In the genomic region with DNA sequence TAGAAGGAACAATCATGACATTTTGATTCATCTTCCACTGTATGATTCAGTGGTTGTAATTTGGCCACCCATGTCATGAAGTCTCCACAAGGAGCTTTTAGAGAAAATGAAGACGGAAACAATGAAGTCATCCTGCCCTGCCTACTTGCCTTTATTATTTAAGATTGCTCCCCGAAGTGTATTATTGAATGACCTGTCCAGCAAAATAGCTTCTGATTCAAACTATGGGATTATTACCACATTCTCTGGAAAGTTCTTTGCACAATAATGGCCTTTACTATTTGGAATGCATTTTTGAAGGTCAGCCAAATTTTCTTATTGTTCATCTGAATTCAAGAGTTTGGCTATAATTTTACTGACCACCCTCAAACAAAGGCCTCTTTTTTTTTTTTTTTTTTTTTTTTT, we compare ENCODE assay signal across 16 cellular contexts.
A peak's percentile ranks its signal among the peaks of the same experiment; 100 is the strongest.
DNase-seq lines count a peak whose midpoint lies in the region; ATAC-seq and TF ChIP-seq lines count a peak whose summit lies in the region.
"Had no signal": no experiment of that assay in that cellular context is flagged by ENCODE, and none has a peak within 500 bp of the region (broad histone marks: within the 10 kb centered on the region; RNA-seq: fewer than 3 reads in every experiment).

No MANE protein-coding gene starts in this region.

- H3K27ac Mint-ChIP-seq in brain = peak overlapping the region in 3 of 5 experiments; percentile 22 to 49 (median 44)
- H3K27ac Mint-ChIP-seq: activated CD8-positive, alpha-beta memory T cell treated with anti-CD3 and anti-CD28 coated beads, Interleukin-2, amount 10 ng/mL, durations not matched to agents 7 days and 5 days; naive thymus-derived CD4-positive, alpha-beta T cell had no signal

- peak; percentile 30 for ATAC-seq in left lung
- no peak for ATAC-seq in HG03457 (IDR thresholded peaks at IDR 0.05; ENCODE audit: unreplicated experiment)
- no peak for ATAC-seq in GM18867 (IDR thresholded peaks at IDR 0.05; ENCODE audit: unreplicated experiment)
- ATAC-seq: activated CD8-positive, alpha-beta memory T cell treated with anti-CD3 and anti-CD28 coated beads, Interleukin-2, amount 10 ng/mL, durations not matched to agents 7 days and 5 days; naive thymus-derived CD4-positive, alpha-beta T cell had no signal

- H3K4me1 ChIP-seq in left lung = peaks cover 5 to 22% of the 10 kb centered on the region in 2 donors
- H3K4me1 ChIP-seq: BLaER1, testis had no signal

- no peak for TF ChIP-seq CTCF in brain (conservative IDR thresholded peaks at IDR 0.05)
- TF ChIP-seq CTCF in left lung (IDR thresholded peaks at IDR 0.05) = no peak

- H3K9me3 Mint-ChIP-seq in brain = peaks cover 5 to 10% (median 5%) of the 10 kb centered on the region in 5 experiments

- H3K9me3 ChIP-seq in MG63 (peaks cover 1% of the 10 kb centered on the region; the same call in 1 of the 2 replicates), left lung (no peaks in the 10 kb centered on the region)
- H3K9me3 ChIP-seq: testis had no signal

- H3K36me3 ChIP-seq in MG63 (no peaks in the 10 kb centered on the region), left lung (no peaks in the 10 kb centered on the region)
- H3K36me3 ChIP-seq: BLaER1, cardiac muscle cell had no signal

- intact Hi-C loops in left lung (cut with DNase I) = no loop called here

- no peaks in the 10 kb centered on the region for H3K36me3 Mint-ChIP-seq in brain
- H3K36me3 Mint-ChIP-seq: activated CD8-positive, alpha-beta memory T cell treated with anti-CD3 and anti-CD28 coated beads, Interleukin-2, amount 10 ng/mL, durations not matched to agents 7 days and 5 days had no signal

- peaks cover 15% of the 10 kb centered on the region for H3K4me1 Mint-ChIP-seq in brain

- no peak overlapping the region for H3K27ac ChIP-seq in left lung
- H3K27ac ChIP-seq: BLaER1, cardiac muscle cell, testis had no signal

- H3K4me3 Mint-ChIP-seq in brain = peak overlapping the region in 1 of 5 experiments; percentile 11
- H3K4me3 Mint-ChIP-seq: activated CD8-positive, alpha-beta memory T cell treated with anti-CD3 and anti-CD28 coated beads, Interleukin-2, amount 10 ng/mL, durations not matched to agents 7 days and 5 days; naive thymus-derived CD4-positive, alpha-beta T cell had no signal

- no peaks in the 10 kb centered on the region for H3K27me3 ChIP-seq in MG63
- H3K27me3 ChIP-seq in left lung = no peaks in the 10 kb centered on the region
- H3K27me3 ChIP-seq: BLaER1, cardiac muscle cell, testis had no signal

- H3K4me3 ChIP-seq in MG63 = no peak overlapping the region
- H3K4me3 ChIP-seq in left lung = no peak overlapping the region
- H3K4me3 ChIP-seq: BLaER1, cardiac muscle cell, testis had no signal

- peaks cover 5% of the 10 kb centered on the region for H3K27me3 Mint-ChIP-seq in brain

- peak; percentile 28 for DNase-seq in ELR (ENCODE audit: low read depth)
- peak; percentile 17 for DNase-seq in MG63
- DNase-seq in left lung = no peak
- no peak for DNase-seq in NCI-H2227 treated with DMSO at 0.1 percent for 48 hours (lab: John Stamatoyannopoulos, UW)
- no peak for DNase-seq in SKM-1 treated with dmso at 0.1 percent for 144 hours (lab: John Stamatoyannopoulos, UW; ENCODE audit: unreplicated experiment)
- DNase-seq: activated CD8-positive, alpha-beta memory T cell treated with anti-CD3 and anti-CD28 coated beads, Interleukin-2, amount 10 ng/mL, durations not matched to agents 7 days and 5 days; hippocampal formation; left cardiac atrium; naive thymus-derived CD4-positive, alpha-beta T cell; stimulated activated CD4-positive, alpha-beta T cell treated with anti-CD3 and anti-CD28 coated beads, Interleukin-1b, Interleukin-23, amount 100 ng/mL, for 48 hours; testis had no signal

Comparison
In these comparisons a context has a peak if more than half of its experiments do, and no peak if none do; other contexts are left out.
1. DNase-seq: peak in ELR (single experiment) and MG63 (single experiment); none in left lung (0 of 2), NCI-H2227 treated with DMSO at 0.1 percent for 48 hours (single experiment) and SKM-1 treated with dmso at 0.1 percent for 144 hours (single experiment).